16 cellular contexts compared by ENCODE assay signal in genomic region chr3:152459572-152459971, GRCh38.
"Had no signal": no experiment of that assay in that cellular context is flagged by ENCODE, and none has a peak within 500 bp of the region (broad histone marks: within the 10 kb centered on the region; RNA-seq: fewer than 3 reads in every experiment).

No MANE protein-coding gene starts in this region.

- H3K4me3 ChIP-seq: ascending aorta, colonic mucosa, esophagus squamous epithelium, heart left ventricle, lung, ovary, testis had no signal

- H3K27me3 ChIP-seq: ascending aorta, colonic mucosa, esophagus squamous epithelium, foreskin keratinocyte, heart left ventricle, ovary, testis had no signal

- H3K4me3 Mint-ChIP-seq: activated CD4-positive, alpha-beta T cell treated with anti-CD3 and anti-CD28 coated beads, Interleukin-2, amount 10 ng/mL, durations not matched to agents 7 days and 5 days; WTC11 had no signal

- ATAC-seq: foreskin keratinocyte, heart left ventricle, left colon, WTC11 had no signal

- H3K27ac Mint-ChIP-seq: activated CD4-positive, alpha-beta T cell treated with anti-CD3 and anti-CD28 coated beads, Interleukin-2, amount 10 ng/mL, durations not matched to agents 7 days and 5 days; WTC11 had no signal

- H3K9me3 ChIP-seq: ascending aorta, colonic mucosa, esophagus squamous epithelium, heart left ventricle, ovary, testis had no signal

- DNase-seq: activated CD4-positive, alpha-beta T cell treated with anti-CD3 and anti-CD28 coated beads, Interleukin-2, amount 10 ng/mL, durations not matched to agents 7 days and 5 days; activated naive CD4-positive, alpha-beta T cell treated with anti-CD3 and anti-CD28 coated beads, Interleukin-2, amount 50 U/mL, for 16 hours; colonic mucosa; esophagus squamous epithelium; foreskin keratinocyte; heart left ventricle; left colon; naive B cell; ovary; stimulated activated CD4-positive, alpha-beta T cell treated with anti-CD3 and anti-CD28 coated beads, Interleukin-12 subunit alpha, Interleukin-12 subunit beta, amount 100 ng/mL, for 4 hours; stimulated activated naive CD4-positive, alpha-beta T cell treated with Interleukin-2 at 50 U/mL for 16 hours; T-helper 1 cell; testis had no signal

- H3K4me1 ChIP-seq: colonic mucosa, foreskin keratinocyte had no signal

- H3K9me3 Mint-ChIP-seq: activated CD4-positive, alpha-beta T cell treated with anti-CD3 and anti-CD28 coated beads, Interleukin-2, amount 10 ng/mL, durations not matched to agents 7 days and 5 days; naive B cell; WTC11 had no signal

- H3K27me3 Mint-ChIP-seq: activated CD4-positive, alpha-beta T cell treated with anti-CD3 and anti-CD28 coated beads, Interleukin-2, amount 10 ng/mL, durations not matched to agents 7 days and 5 days; naive B cell had no signal

- H3K27ac ChIP-seq: ascending aorta, colonic mucosa, esophagus squamous epithelium, foreskin keratinocyte, heart left ventricle, ovary, testis had no signal

- H3K36me3 ChIP-seq: ovary had no signal
